29 cellular contexts compared by ENCODE assay signal in the genomic region with DNA sequence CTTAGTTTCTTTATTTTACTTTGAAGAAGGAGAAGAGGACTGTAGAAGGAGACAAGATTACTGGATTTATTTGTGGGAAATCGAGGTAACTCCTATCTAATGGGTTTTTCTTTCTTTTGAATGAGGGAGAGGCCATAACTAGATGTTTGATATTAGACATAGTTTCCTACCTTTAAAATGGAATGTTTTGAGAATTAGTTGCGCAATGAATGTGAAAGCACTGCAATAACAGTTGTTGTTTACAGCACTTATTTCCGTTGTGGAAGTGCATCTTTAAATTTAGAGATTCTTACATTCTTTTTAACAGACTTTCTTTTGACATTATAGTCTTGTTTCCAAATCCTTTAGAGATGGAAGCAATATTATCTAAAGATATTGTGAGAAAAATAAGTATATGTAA.
"Had no signal": no experiment of that assay in that cellular context is flagged by ENCODE, and none has a peak within 500 bp of the region (broad histone marks: within the 10 kb centered on the region; RNA-seq: fewer than 3 reads in every experiment).

No MANE protein-coding gene starts in this region.

- H3K27me3 ChIP-seq: ascending aorta, cardiac muscle cell, colonic mucosa, gastrocnemius medialis, sigmoid colon, stomach, thyroid gland, upper lobe of left lung, vagina had no signal

- ATAC-seq: activated CD4-positive, alpha-beta T cell treated with anti-CD3 and anti-CD28 coated beads for 36 hours; gastrocnemius medialis; left colon; stimulated activated naive B cell treated with anti-CD40 and anti-IgM and Interleukin-4, amounts not matched to agents 10 μg/mL and 1 μg/mL and 100 μg/mL, for 72 hours had no signal

- DNase-seq: activated CD4-positive, alpha-beta T cell treated with anti-CD3 and anti-CD28 coated beads for 36 hours; activated CD4-positive, alpha-beta T cell treated with anti-CD3 and anti-CD28 coated beads, Interleukin-2, amount 50 U/mL, for 4 hours; activated CD4-positive, CD25-positive, alpha-beta regulatory T cell; activated effector memory CD4-positive, alpha-beta T cell treated with anti-CD3 and anti-CD28 coated beads, Interleukin-2, amount 50 U/mL, for 16 hours; activated naive CD4-positive, alpha-beta T cell treated with anti-CD3 and anti-CD28 coated beads for 36 hours; activated naive CD8-positive, alpha-beta T cell treated with anti-CD3 and anti-CD28 coated beads for 36 hours; activated T-cell treated with anti-CD3 and anti-CD28 coated beads for 4 hours; cerebellar nuclear complex; colonic mucosa; effector CD8-positive, alpha-beta T cell; esophagus squamous epithelium; gastrocnemius medialis; glutamatergic neuron; left colon; mammary epithelial cell; naive B cell; nephron progenitor cell; sigmoid colon; stimulated activated CD4-positive, alpha-beta T cell treated with anti-CD3 and anti-CD28 coated beads, Interleukin-1b, Interleukin-23, amount 100 ng/mL, for 48 hours; stimulated activated naive B cell treated with anti-CD40 and anti-IgM and Interleukin-4, amounts not matched to agents 10 μg/mL and 1 μg/mL and 100 μg/mL, for 72 hours; stomach; thyroid gland; upper lobe of left lung had no signal

- H3K27ac ChIP-seq: ascending aorta, colonic mucosa, esophagus squamous epithelium, gastrocnemius medialis, neutrophil, sigmoid colon, stomach, thyroid gland, upper lobe of left lung, vagina had no signal

- H3K4me3 ChIP-seq: ascending aorta, cardiac muscle cell, colonic mucosa, esophagus squamous epithelium, gastrocnemius medialis, sigmoid colon, smooth muscle cell, stomach, thyroid gland, upper lobe of left lung, vagina had no signal

- FAIRE-seq: keratinocyte had no signal

- H3K36me3 ChIP-seq: ascending aorta, cardiac muscle cell, colonic mucosa, esophagus squamous epithelium, gastrocnemius medialis, neutrophil, sigmoid colon, stomach, thyroid gland, upper lobe of left lung, vagina had no signal

- H3K4me1 ChIP-seq: ascending aorta, colonic mucosa, sigmoid colon, thyroid gland, vagina had no signal

- H3K9me3 ChIP-seq: ascending aorta, colonic mucosa, esophagus squamous epithelium, gastrocnemius medialis, neutrophil, sigmoid colon, stomach, thyroid gland, upper lobe of left lung, vagina had no signal

- H3K4me2 ChIP-seq: smooth muscle cell had no signal
